1 cellular context compared by ENCODE assay signal in genomic region chr19:35380450-35381124, GRCh38.
TF ChIP-seq lines count a peak whose summit lies in the region.

No MANE protein-coding gene starts in this region.

TF ChIP-seq in K562, 482 proteins besides CTCF, POLR2A, EP300 and RAD21 (continued from another document and continues in another):
- TF ChIP-seq GTF3C2 (IDR thresholded peaks at IDR 0.05; ENCODE audit: borderline replicate concordance, extremely low read depth, insufficient read length) (no peak), ZNF134 (CRISPR knock-in tag; conservative IDR thresholded peaks at IDR 0.05) (0 out of 2 replicates have a peak, but pooled peaks have one; percentile 6), ZNF449 (CRISPR knock-in tag; IDR thresholded peaks at IDR 0.05) (no peak), HCFC1 (IDR thresholded peaks at IDR 0.05; ENCODE audit: low read depth, low read length) (peak; percentile 49; the same call in 1 of the 2 replicates), ZNF398 (CRISPR knock-in tag; IDR thresholded peaks at IDR 0.05) (no peak), TAL1 (IDR thresholded peaks at IDR 0.05) (peak; percentile 96), ZFPM2 (CRISPR knock-in tag; IDR thresholded peaks at IDR 0.05) (no peak), KHSRP (IDR thresholded peaks at IDR 0.05) (0 out of 2 replicates have a peak, but pooled peaks have one; percentile 6), ZNF655 (CRISPR knock-in tag; IDR thresholded peaks at IDR 0.05) (no peak), KLF1 (tag; IDR thresholded peaks at IDR 0.05) (peak; percentile 99), ZNF668 (CRISPR knock-in tag; IDR thresholded peaks at IDR 0.05) (peak; percentile 45; the same call in 1 of the 2 replicates), MTA1 (IDR thresholded peaks at IDR 0.05; ENCODE audit: borderline replicate concordance) (no peak), ETV1 (tag; conservative IDR thresholded peaks at IDR 0.05; ENCODE audit: low read depth) (no peak; the same call in 1 of the 2 replicates), EP400 (IDR thresholded peaks at IDR 0.05) (peak; percentile 82), NR0B1 (IDR thresholded peaks at IDR 0.05; ENCODE audit: partially characterized antibody) (no peak), ZNF41 (CRISPR knock-in tag; conservative IDR thresholded peaks at IDR 0.05) (no peak; the same call in 1 of the 2 replicates), DLX4 (CRISPR knock-in tag; IDR thresholded peaks at IDR 0.05) (no peak), REST (CRISPR knock-in tag; IDR thresholded peaks at IDR 0.05; ENCODE audit: low read depth) (no peak), SLC30A9 (CRISPR knock-in tag; IDR thresholded peaks at IDR 0.05) (no peak), ZNF740 (CRISPR knock-in tag; IDR thresholded peaks at IDR 0.05) (0 out of 2 replicates have a peak, but pooled peaks have one; percentile 43), ZNF740 (tag; IDR thresholded peaks at IDR 0.05) (no peak), HBP1 (CRISPR knock-in tag; IDR thresholded peaks at IDR 0.05) (0 out of 2 replicates have a peak, but pooled peaks have one; percentile 6), NCOA2 (IDR thresholded peaks at IDR 0.05; ENCODE audit: partially characterized antibody in 2 of 2) (no peak), PTTG1 (tag; IDR thresholded peaks at IDR 0.05; ENCODE audit: low read depth) (no peak), NR2C2 (CRISPR knock-in tag; IDR thresholded peaks at IDR 0.05) (no peak), NR2C2 (tag; IDR thresholded peaks at IDR 0.05) (peak; percentile 77), CGGBP1 (CRISPR knock-in tag; IDR thresholded peaks at IDR 0.05) (no peak), TEAD2 (tag; IDR thresholded peaks at IDR 0.05) (no peak), BRCA1 (IDR thresholded peaks at IDR 0.05) (no peak), BRCA1 (CRISPR knock-in tag; IDR thresholded peaks at IDR 0.05) (no peak), ZNF408 (CRISPR knock-in tag; IDR thresholded peaks at IDR 0.05; ENCODE audit: low read depth) (no peak), NFYB (IDR thresholded peaks at IDR 0.05; ENCODE audit: extremely low read depth, insufficient read length) (no peak), HMGXB4 (CRISPR knock-in tag; IDR thresholded peaks at IDR 0.05) (0 out of 2 replicates have a peak, but pooled peaks have one; percentile 20), PHB2 (IDR thresholded peaks at IDR 0.05; ENCODE audit: low read depth) (peak; percentile 83), ZNF274 (IDR thresholded peaks at IDR 0.05; ENCODE audit: borderline replicate concordance, low read depth, low read length) (no peak), PHF8 (IDR thresholded peaks at IDR 0.05; ENCODE audit: borderline replicate concordance, low read length) (no peak), TFAP4 (CRISPR knock-in tag; IDR thresholded peaks at IDR 0.05; ENCODE audit: borderline replicate concordance) (peak; percentile 44), ARHGAP35 (IDR thresholded peaks at IDR 0.05; ENCODE audit: partially characterized antibody) (no peak), GABPB1 (CRISPR knock-in tag; IDR thresholded peaks at IDR 0.05) (no peak)
